1 cellular context compared by ENCODE assay signal in genomic region chr7:151057737-151057988, GRCh38.
TF ChIP-seq lines count a peak whose summit lies in the region.

TSS of gene CDK5 (minus strand) at chr7:151057897. CDS start at chr7:151057848, 49 bp downstream.

TF ChIP-seq in K562, 482 proteins besides CTCF, POLR2A, EP300 and RAD21 (continued from another document and continues in another):
- peak; percentile 13 for TF ChIP-seq NEUROD1 (IDR thresholded peaks at IDR 0.05; ENCODE audit: borderline replicate concordance, low read depth, low read length, partially characterized antibody)
- TF ChIP-seq ZKSCAN1 (IDR thresholded peaks at IDR 0.05; ENCODE audit: low read depth, low read length) = no peak
- TF ChIP-seq HOXB6 (CRISPR knock-in tag; IDR thresholded peaks at IDR 0.05; ENCODE audit: borderline replicate concordance) = no peak
- 0 out of 2 replicates have a peak, but pooled peaks have one; percentile 53 for TF ChIP-seq ZNF75A (CRISPR knock-in tag; IDR thresholded peaks at IDR 0.05)
- 0 out of 2 replicates have a peak, but pooled peaks have one; percentile 37 for TF ChIP-seq ZFP1 (CRISPR knock-in tag; IDR thresholded peaks at IDR 0.05)
- TF ChIP-seq GATAD2A (IDR thresholded peaks at IDR 0.05) = no peak
- 0 out of 2 replicates have a peak, but pooled peaks have one; percentile 7 for TF ChIP-seq KLF6 (CRISPR knock-in tag; IDR thresholded peaks at IDR 0.05; ENCODE audit: borderline replicate concordance)
- TF ChIP-seq ZNF274 (IDR thresholded peaks at IDR 0.05; ENCODE audit: borderline replicate concordance, low read depth, low read length) = no peak
- peak; percentile 16; the same call in 1 of the 2 replicates for TF ChIP-seq ZBTB12 (CRISPR knock-in tag; IDR thresholded peaks at IDR 0.05)
- no peak for TF ChIP-seq SMARCA5 (IDR thresholded peaks at IDR 0.05)
- 0 out of 2 replicates have a peak, but pooled peaks have one; percentile 10 for TF ChIP-seq SREBF2 (CRISPR knock-in tag; IDR thresholded peaks at IDR 0.05)
- TF ChIP-seq PREB (CRISPR knock-in tag; IDR thresholded peaks at IDR 0.05) = 0 out of 2 replicates have a peak, but pooled peaks have one; percentile 4
- no peak for TF ChIP-seq STAG1 (CRISPR knock-in tag; IDR thresholded peaks at IDR 0.05; ENCODE audit: borderline replicate concordance)
- TF ChIP-seq ZNF668 (CRISPR knock-in tag; IDR thresholded peaks at IDR 0.05) = no peak
- TF ChIP-seq IRF1 (CRISPR knock-in tag; IDR thresholded peaks at IDR 0.05; ENCODE audit: borderline replicate concordance) = no peak
- TF ChIP-seq BACH1 (tag; IDR thresholded peaks at IDR 0.05) = no peak
- TF ChIP-seq ZNF165 (CRISPR knock-in tag; IDR thresholded peaks at IDR 0.05; ENCODE audit: borderline replicate concordance) = no peak
- TF ChIP-seq, protein P1, sequence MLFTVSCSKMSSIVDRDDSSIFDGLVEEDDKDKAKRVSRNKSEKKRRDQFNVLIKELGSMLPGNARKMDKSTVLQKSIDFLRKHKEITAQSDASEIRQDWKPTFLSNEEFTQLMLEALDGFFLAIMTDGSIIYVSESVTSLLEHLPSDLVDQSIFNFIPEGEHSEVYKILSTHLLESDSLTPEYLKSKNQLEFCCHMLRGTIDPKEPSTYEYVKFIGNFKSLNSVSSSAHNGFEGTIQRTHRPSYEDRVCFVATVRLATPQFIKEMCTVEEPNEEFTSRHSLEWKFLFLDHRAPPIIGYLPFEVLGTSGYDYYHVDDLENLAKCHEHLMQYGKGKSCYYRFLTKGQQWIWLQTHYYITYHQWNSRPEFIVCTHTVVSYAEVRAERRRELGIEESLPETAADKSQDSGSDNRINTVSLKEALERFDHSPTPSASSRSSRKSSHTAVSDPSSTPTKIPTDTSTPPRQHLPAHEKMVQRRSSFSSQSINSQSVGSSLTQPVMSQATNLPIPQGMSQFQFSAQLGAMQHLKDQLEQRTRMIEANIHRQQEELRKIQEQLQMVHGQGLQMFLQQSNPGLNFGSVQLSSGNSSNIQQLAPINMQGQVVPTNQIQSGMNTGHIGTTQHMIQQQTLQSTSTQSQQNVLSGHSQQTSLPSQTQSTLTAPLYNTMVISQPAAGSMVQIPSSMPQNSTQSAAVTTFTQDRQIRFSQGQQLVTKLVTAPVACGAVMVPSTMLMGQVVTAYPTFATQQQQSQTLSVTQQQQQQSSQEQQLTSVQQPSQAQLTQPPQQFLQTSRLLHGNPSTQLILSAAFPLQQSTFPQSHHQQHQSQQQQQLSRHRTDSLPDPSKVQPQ (CRISPR knock-in tag; IDR thresholded peaks at IDR 0.05; ENCODE audit: borderline replicate concordance) = 0 out of 2 replicates have a peak, but pooled peaks have one; percentile 21
- no peak for TF ChIP-seq ZNF263 (CRISPR knock-in tag; IDR thresholded peaks at IDR 0.05; ENCODE audit: borderline replicate concordance)
- TF ChIP-seq, protein P2, sequence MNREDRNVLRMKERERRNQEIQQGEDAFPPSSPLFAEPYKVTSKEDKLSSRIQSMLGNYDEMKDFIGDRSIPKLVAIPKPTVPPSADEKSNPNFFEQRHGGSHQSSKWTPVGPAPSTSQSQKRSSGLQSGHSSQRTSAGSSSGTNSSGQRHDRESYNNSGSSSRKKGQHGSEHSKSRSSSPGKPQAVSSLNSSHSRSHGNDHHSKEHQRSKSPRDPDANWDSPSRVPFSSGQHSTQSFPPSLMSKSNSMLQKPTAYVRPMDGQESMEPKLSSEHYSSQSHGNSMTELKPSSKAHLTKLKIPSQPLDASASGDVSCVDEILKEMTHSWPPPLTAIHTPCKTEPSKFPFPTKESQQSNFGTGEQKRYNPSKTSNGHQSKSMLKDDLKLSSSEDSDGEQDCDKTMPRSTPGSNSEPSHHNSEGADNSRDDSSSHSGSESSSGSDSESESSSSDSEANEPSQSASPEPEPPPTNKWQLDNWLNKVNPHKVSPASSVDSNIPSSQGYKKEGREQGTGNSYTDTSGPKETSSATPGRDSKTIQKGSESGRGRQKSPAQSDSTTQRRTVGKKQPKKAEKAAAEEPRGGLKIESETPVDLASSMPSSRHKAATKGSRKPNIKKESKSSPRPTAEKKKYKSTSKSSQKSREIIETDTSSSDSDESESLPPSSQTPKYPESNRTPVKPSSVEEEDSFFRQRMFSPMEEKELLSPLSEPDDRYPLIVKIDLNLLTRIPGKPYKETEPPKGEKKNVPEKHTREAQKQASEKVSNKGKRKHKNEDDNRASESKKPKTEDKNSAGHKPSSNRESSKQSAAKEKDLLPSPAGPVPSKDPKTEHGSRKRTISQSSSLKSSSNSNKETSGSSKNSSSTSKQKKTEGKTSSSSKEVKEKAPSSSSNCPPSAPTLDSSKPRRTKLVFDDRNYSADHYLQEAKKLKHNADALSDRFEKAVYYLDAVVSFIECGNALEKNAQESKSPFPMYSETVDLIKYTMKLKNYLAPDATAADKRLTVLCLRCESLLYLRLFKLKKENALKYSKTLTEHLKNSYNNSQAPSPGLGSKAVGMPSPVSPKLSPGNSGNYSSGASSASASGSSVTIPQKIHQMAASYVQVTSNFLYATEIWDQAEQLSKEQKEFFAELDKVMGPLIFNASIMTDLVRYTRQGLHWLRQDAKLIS (CRISPR knock-in tag; IDR thresholded peaks at IDR 0.05) = no peak
- TF ChIP-seq RBM17 (IDR thresholded peaks at IDR 0.05; ENCODE audit: borderline replicate concordance, low read depth, low read length) = no peak
- TF ChIP-seq ZBTB33 (CRISPR knock-in tag; IDR thresholded peaks at IDR 0.05) = no peak
- TF ChIP-seq, protein P3, sequence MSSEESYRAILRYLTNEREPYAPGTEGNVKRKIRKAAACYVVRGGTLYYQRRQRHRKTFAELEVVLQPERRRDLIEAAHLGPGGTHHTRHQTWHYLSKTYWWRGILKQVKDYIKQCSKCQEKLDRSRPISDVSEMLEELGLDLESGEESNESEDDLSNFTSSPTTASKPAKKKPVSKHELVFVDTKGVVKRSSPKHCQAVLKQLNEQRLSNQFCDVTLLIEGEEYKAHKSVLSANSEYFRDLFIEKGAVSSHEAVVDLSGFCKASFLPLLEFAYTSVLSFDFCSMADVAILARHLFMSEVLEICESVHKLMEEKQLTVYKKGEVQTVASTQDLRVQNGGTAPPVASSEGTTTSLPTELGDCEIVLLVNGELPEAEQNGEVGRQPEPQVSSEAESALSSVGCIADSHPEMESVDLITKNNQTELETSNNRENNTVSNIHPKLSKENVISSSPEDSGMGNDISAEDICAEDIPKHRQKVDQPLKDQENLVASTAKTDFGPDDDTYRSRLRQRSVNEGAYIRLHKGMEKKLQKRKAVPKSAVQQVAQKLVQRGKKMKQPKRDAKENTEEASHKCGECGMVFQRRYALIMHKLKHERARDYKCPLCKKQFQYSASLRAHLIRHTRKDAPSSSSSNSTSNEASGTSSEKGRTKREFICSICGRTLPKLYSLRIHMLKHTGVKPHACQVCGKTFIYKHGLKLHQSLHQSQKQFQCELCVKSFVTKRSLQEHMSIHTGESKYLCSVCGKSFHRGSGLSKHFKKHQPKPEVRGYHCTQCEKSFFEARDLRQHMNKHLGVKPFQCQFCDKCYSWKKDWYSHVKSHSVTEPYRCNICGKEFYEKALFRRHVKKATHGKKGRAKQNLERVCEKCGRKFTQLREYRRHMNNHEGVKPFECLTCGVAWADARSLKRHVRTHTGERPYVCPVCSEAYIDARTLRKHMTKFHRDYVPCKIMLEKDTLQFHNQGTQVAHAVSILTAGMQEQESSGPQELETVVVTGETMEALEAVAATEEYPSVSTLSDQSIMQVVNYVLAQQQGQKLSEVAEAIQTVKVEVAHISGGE (CRISPR knock-in tag; IDR thresholded peaks at IDR 0.05) = 0 out of 6 replicates have a peak, but pooled peaks of 1 of the 3 experiments have one; percentile 0
- 0 out of 2 replicates have a peak, but pooled peaks have one; percentile 13 for TF ChIP-seq ZNF444 (CRISPR knock-in tag; IDR thresholded peaks at IDR 0.05)
- 0 out of 2 replicates have a peak, but pooled peaks have one; percentile 5 for TF ChIP-seq JUNB (CRISPR knock-in tag; conservative IDR thresholded peaks at IDR 0.05)
- TF ChIP-seq ZNF589 (CRISPR knock-in tag; IDR thresholded peaks at IDR 0.05; ENCODE audit: low read depth) = no peak
- TF ChIP-seq MTA2 (IDR thresholded peaks at IDR 0.05; ENCODE audit: low read depth) = no peak
- peak; percentile 93 for TF ChIP-seq ERF (CRISPR knock-in tag; IDR thresholded peaks at IDR 0.05)
- TF ChIP-seq, protein P4, sequence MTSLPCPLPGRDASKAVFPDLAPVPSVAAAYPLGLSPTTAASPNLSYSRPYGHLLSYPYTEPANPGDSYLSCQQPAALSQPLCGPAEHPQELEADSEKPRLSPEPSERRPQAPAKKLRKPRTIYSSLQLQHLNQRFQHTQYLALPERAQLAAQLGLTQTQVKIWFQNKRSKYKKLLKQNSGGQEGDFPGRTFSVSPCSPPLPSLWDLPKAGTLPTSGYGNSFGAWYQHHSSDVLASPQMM (CRISPR knock-in tag; IDR thresholded peaks at IDR 0.05) = no peak
- TF ChIP-seq IRF9 (tag; IDR thresholded peaks at IDR 0.05) = no peak
- TF ChIP-seq, protein P5, sequence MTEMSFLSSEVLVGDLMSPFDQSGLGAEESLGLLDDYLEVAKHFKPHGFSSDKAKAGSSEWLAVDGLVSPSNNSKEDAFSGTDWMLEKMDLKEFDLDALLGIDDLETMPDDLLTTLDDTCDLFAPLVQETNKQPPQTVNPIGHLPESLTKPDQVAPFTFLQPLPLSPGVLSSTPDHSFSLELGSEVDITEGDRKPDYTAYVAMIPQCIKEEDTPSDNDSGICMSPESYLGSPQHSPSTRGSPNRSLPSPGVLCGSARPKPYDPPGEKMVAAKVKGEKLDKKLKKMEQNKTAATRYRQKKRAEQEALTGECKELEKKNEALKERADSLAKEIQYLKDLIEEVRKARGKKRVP (CRISPR knock-in tag; IDR thresholded peaks at IDR 0.05) = peak; percentile 56
- TF ChIP-seq ILK (tag; IDR thresholded peaks at IDR 0.05; ENCODE audit: borderline replicate concordance, low read depth) = no peak
- no peak for TF ChIP-seq ZNF584 (CRISPR knock-in tag; IDR thresholded peaks at IDR 0.05; ENCODE audit: low read depth)
- no peak for TF ChIP-seq HMG20B (CRISPR knock-in tag; IDR thresholded peaks at IDR 0.05)
- TF ChIP-seq XRCC5 (IDR thresholded peaks at IDR 0.05; ENCODE audit: low read depth, low read length) = peak; percentile 30; the same call in 1 of the 2 replicates
- no peak for TF ChIP-seq NUFIP1 (IDR thresholded peaks at IDR 0.05; ENCODE audit: partially characterized antibody)
- TF ChIP-seq, protein P6, sequence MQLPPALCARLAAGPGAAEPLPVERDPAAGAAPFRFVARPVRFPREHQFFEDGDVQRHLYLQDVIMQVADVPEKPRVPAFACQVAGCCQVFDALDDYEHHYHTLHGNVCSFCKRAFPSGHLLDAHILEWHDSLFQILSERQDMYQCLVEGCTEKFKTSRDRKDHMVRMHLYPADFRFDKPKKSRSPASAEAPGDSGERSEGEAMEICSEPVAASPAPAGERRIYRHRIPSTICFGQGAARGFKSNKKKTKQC (CRISPR knock-in tag; IDR thresholded peaks at IDR 0.05) = no peak
- 0 out of 2 replicates have a peak, but pooled peaks have one; percentile 16 for TF ChIP-seq KDM2B (CRISPR knock-in tag; IDR thresholded peaks at IDR 0.05)
- TF ChIP-seq HOMEZ (CRISPR knock-in tag; IDR thresholded peaks at IDR 0.05) = no peak
- no peak for TF ChIP-seq ZBTB1 (CRISPR knock-in tag; IDR thresholded peaks at IDR 0.05; ENCODE audit: borderline replicate concordance, low read depth)
